9 cellular contexts compared by ENCODE assay signal in the genomic region with DNA sequence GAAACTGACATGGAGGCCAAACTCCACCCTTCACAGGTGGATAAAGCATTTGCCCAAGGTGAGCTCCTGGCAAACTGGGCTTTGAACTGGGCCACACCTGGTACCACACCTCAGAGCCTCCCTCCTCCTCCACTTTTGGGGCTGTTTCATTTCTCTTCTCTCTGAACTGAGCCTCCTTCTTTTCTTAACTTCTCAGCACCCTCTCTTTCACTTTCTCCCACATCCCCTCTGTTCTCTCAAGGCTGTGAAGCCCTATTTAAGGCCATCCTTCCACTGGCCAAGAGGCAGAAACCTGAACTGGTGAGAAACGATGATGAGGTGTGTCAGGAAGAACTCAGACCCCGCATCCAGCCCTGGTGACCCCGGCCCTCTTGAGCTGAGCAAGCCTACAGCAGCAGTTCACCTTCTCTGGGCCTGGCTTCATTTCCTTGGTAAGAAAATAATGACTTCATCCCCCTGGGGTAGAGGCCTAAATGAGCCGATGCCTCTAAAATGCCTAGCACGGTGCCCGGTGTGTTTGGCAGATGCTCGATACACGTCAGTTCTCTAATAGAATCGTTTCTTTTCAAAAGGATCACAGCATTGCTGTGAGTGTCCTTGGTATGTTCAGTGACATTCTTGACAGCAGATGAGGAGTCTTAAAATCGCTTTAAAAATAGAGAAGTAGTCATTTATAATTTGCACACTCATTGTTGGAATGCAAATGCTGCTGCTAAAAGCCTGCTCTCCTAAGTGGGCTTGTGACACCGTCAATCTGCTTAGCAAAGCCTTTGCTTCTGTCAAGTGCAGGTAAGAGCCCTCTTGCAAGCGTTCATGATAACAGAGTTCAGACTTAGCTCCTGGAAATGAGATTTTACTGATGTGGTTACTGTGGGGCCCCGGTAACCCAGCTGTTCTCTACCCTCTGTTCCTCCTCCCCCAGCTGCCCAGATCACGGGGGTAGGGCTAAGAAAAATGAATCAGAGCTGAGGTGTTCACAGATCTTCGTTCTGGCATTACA.
A peak's percentile ranks its signal among the peaks of the same experiment; 100 is the strongest.
DNase-seq lines count a peak whose midpoint lies in the region; ATAC-seq and TF ChIP-seq lines count a peak whose summit lies in the region.
"Had no signal": no experiment of that assay in that cellular context is flagged by ENCODE, and none has a peak within 500 bp of the region (broad histone marks: within the 10 kb centered on the region; RNA-seq: fewer than 3 reads in every experiment).

No MANE protein-coding gene starts in this region.

- TF ChIP-seq POLR2A in sigmoid colon (IDR thresholded peaks at IDR 0.05) = no peak

- H3K4me3 Mint-ChIP-seq in mesothelial cell of epicardium = no peak overlapping the region

- 59 to 63% methylated on average over 15 of the region's 15 CpGs for WGBS in sigmoid colon, 2 donors

- TF ChIP-seq CTCF in mesothelial cell of epicardium (IDR thresholded peaks at IDR 0.05; ENCODE audit: unreplicated experiment) (no peak), sigmoid colon (IDR thresholded peaks at IDR 0.05) (no peak)

- ATAC-seq in esophagus mucosa = peak; percentile 22

- DNase-seq in DMS 273 (lab: John Stamatoyannopoulos, UW; ENCODE audit: unreplicated experiment) (peak; percentile 26), DMS 273 treated with DMSO at 0.1 percent for 48 hours (lab: John Stamatoyannopoulos, UW) (no peak), mesothelial cell of epicardium (ENCODE audit: low spot score in 2 of 2, unreplicated experiment in 2 of 2) (no peak), DMS114 treated with DMSO at 0.1 percent for 48 hours (lab: John Stamatoyannopoulos, UW; ENCODE audit: unreplicated experiment) (no peak), sigmoid colon (no peak)
- peak; percentile 26 to 45 for DNase-seq in activated CD4-positive, alpha-beta T cell treated with anti-CD3 and anti-CD28 coated beads, Interleukin-2, amount 50 U/mL, for 24 hours (ENCODE audit: low read depth in 1 of 2, low spot score in 1 of 2)
- peak; percentile 55 for DNase-seq in stimulated activated naive CD4-positive, alpha-beta T cell treated with Interleukin-2 at 50 U/mL for 16 hours (lab: John Stamatoyannopoulos, UW)

- no peaks in the 10 kb centered on the region for H3K36me3 Mint-ChIP-seq in mesothelial cell of epicardium

- no peak overlapping the region for H3K27ac ChIP-seq in sigmoid colon
- H3K27ac ChIP-seq: 22Rv1 had no signal

- H3K27ac Mint-ChIP-seq in mesothelial cell of epicardium = no peak overlapping the region

- no peaks in the 10 kb centered on the region for H3K9me3 ChIP-seq in sigmoid colon

- no peak overlapping the region for H3K4me3 ChIP-seq in sigmoid colon

- peaks cover 0 to 18% (median 0%) of the 10 kb centered on the region in 3 donors for H3K27me3 ChIP-seq in sigmoid colon

- H3K4me1 Mint-ChIP-seq in mesothelial cell of epicardium = no peaks in the 10 kb centered on the region

- H3K36me3 ChIP-seq in sigmoid colon = no peaks in the 10 kb centered on the region

- no peaks in the 10 kb centered on the region for H3K9me3 Mint-ChIP-seq in mesothelial cell of epicardium

- H3K27me3 Mint-ChIP-seq in mesothelial cell of epicardium (ENCODE audit: low read depth) = peaks cover 41% of the 10 kb centered on the region

- H3K4me1 ChIP-seq in sigmoid colon = no peaks in the 10 kb centered on the region

- intact Hi-C loops in sigmoid colon (cut with DNase I) = no loop called here

- no peak for TF ChIP-seq EP300 in sigmoid colon (IDR thresholded peaks at IDR 0.05)

Comparison
In these comparisons a context has a peak if more than half of its experiments do, and no peak if none do; other contexts are left out.
1. DNase-seq: peak in DMS 273 (single experiment), activated CD4-positive, alpha-beta T cell treated with anti-CD3 and anti-CD28 coated beads, Interleukin-2, amount 50 U/mL, for 24 hours (2 of 2) and stimulated activated naive CD4-positive, alpha-beta T cell treated with Interleukin-2 at 50 U/mL for 16 hours (single experiment); none in DMS 273 treated with DMSO at 0.1 percent for 48 hours (single experiment), mesothelial cell of epicardium (0 of 2), DMS114 treated with DMSO at 0.1 percent for 48 hours (single experiment) and sigmoid colon (single experiment).